ENCODE assay signal across 26 cellular contexts in the genomic region with DNA sequence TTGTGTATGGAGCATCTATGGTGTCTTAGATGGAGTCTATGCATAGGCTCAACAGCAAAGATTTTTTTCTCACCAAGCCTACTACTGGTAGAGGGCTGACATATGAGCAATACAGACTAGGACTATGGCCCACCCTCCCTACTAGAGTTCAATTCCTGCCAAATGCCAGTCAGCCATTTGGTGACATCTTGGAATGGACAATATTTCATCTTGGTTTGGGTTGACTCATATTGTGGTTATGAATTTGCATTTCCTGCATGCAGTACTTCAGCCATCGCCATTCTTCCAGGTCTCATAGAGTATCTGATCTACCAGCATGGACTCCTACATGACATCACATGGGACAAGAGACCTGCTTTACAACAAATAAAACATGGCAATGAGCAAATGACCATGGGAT.
"Had no signal": no experiment of that assay in that cellular context is flagged by ENCODE, and none has a peak within 500 bp of the region (broad histone marks: within the 10 kb centered on the region; RNA-seq: fewer than 3 reads in every experiment).

No MANE protein-coding gene starts in this region.

- H3K27me3 ChIP-seq: ascending aorta, right lobe of liver, stomach, transverse colon, uterus had no signal

- H3K4me3 ChIP-seq: ascending aorta, coronary artery, heart right ventricle, mucosa of descending colon, right lobe of liver, stomach, transverse colon, uterus had no signal

- H3K9me3 ChIP-seq: ascending aorta, mucosa of descending colon, right lobe of liver, stomach, transverse colon, uterus had no signal

- H3K36me3 ChIP-seq: ascending aorta, heart right ventricle, right lobe of liver, stomach, transverse colon, uterus had no signal

- H3K27ac ChIP-seq: ascending aorta, coronary artery, epithelial cell of prostate, heart right ventricle, right lobe of liver, stomach, transverse colon, uterus had no signal

- DNase-seq: activated CD8-positive, alpha-beta memory T cell treated with anti-CD3 and anti-CD28 coated beads for 24 hours; activated CD8-positive, alpha-beta memory T cell treated with anti-CD3 and anti-CD28 coated beads, Interleukin-2, amount 50 U/mL, for 4 hours; activated T-cell treated with anti-CD3 and anti-CD28 coated beads, Interleukin-2, amount 50 U/mL, for 24 hours; cerebellar nuclear complex; heart right ventricle; islet precursor cell; left colon; mesenchymal stem cell; mucosa of descending colon; naive B cell; occipital lobe; posterior cingulate gyrus; right lobe of liver; small intestine; stimulated activated CD4-positive, alpha-beta T cell treated with anti-CD3 and anti-CD28 coated beads, Interleukin-2, amount 100 ng/mL, for 24 hours; stomach; T-helper 9 cell; transverse colon; uterus had no signal

- ATAC-seq: activated naive CD4-positive, alpha-beta T cell treated with anti-CD3 and anti-CD28 coated beads, Interleukin-2, amount 50 U/mL, for 72 hours; activated T-helper 17 cell treated with anti-CD3 and anti-CD28 coated beads, Interleukin-2, amount 50 U/mL, for 72 hours; heart right ventricle; left colon; mucosa of descending colon; right lobe of liver; stimulated activated effector memory CD8-positive, alpha-beta T cell treated with anti-CD3 and anti-CD28 coated beads, Interleukin-12 subunit alpha, Interleukin-12 subunit beta, amount 100 ng/mL, for 72 hours; WTC11 had no signal

- H3K4me1 ChIP-seq: ascending aorta, heart right ventricle, right lobe of liver, uterus had no signal
